13 cellular contexts compared by ENCODE assay signal in genomic region chr18:71808576-71808975, GRCh38.
"Had no signal": no experiment of that assay in that cellular context is flagged by ENCODE, and none has a peak within 500 bp of the region (broad histone marks: within the 10 kb centered on the region; RNA-seq: fewer than 3 reads in every experiment).

No MANE protein-coding gene starts in this region.

- ATAC-seq: heart left ventricle, left ventricle myocardium superior had no signal

- H3K27ac Mint-ChIP-seq: stimulated activated naive CD8-positive, alpha-beta T cell treated with anti-CD3 and anti-CD28 coated beads, Interleukin-15, Interleukin-2, amounts not matched to agents 100 ng/mL and 50 ng/mL, for 24 hours had no signal

- H3K4me1 Mint-ChIP-seq: central memory CD8-positive, alpha-beta T cell had no signal

- H3K27me3 Mint-ChIP-seq: central memory CD8-positive, alpha-beta T cell; stimulated activated naive CD8-positive, alpha-beta T cell treated with anti-CD3 and anti-CD28 coated beads, Interleukin-15, Interleukin-2, amounts not matched to agents 100 ng/mL and 50 ng/mL, for 24 hours had no signal

- DNase-seq: activated CD4-positive, alpha-beta T cell treated with anti-CD3 and anti-CD28 coated beads for 1 hour; activated CD8-positive, alpha-beta memory T cell treated with anti-CD3 and anti-CD28 coated beads for 24 hours; activated CD8-positive, alpha-beta memory T cell treated with anti-CD3 and anti-CD28 coated beads, Interleukin-2, amount 50 U/mL, for 48 hours; activated effector memory CD4-positive, alpha-beta T cell treated with anti-CD3 and anti-CD28 coated beads, Interleukin-2, amount 50 U/mL, for 16 hours; activated naive CD4-positive, alpha-beta T cell treated with anti-CD3 and anti-CD28 coated beads, Interleukin-2, amount 50 U/mL, for 16 hours; activated T-cell treated with anti-CD3 and anti-CD28 coated beads, Interleukin-2, amount 50 U/mL, for 48 hours; aorta; colonic mucosa; heart left ventricle; left ventricle myocardium superior; WERI-Rb-1 had no signal

- H3K4me3 Mint-ChIP-seq: central memory CD8-positive, alpha-beta T cell; stimulated activated naive CD8-positive, alpha-beta T cell treated with anti-CD3 and anti-CD28 coated beads, Interleukin-15, Interleukin-2, amounts not matched to agents 100 ng/mL and 50 ng/mL, for 24 hours had no signal
